ENCODE assay signal across 1 cellular context in the genomic region with DNA sequence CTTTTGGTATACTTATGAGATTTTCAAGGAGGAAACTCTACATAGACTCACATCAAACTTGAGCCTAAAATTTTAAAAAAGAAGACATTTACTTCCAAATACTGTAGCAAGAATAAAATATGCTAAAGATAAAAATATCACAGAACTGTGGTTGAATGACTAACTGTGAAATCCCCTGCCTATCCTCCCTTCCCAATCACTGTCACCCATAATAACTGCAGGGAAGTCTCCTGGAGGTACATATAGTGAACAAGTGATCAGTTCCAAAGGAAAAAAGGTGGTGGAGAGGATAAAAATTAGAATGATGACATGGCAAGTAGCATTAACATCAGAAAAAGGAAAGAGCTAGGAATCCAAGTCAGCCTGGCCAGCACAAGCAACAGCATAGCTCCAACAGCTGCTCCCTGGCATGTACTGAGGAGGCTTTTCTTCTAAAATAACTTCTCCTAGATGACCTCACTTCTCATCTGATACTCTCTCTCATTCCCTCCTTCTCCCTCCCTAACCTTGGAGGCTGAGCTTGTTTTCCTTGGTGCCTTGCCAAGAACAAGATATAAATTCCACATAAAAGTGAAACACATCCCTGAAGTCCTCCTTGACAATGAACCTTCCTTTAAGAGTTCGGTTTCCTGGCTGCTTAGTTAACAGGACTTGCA.
TF ChIP-seq lines count a peak whose summit lies in the region.

No MANE protein-coding gene starts in this region.

TF ChIP-seq in H1, 55 proteins besides CTCF, POLR2A, EP300 and RAD21 (continued from another document):
- TF ChIP-seq, protein P1, sequence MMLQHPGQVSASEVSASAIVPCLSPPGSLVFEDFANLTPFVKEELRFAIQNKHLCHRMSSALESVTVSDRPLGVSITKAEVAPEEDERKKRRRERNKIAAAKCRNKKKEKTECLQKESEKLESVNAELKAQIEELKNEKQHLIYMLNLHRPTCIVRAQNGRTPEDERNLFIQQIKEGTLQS (IDR thresholded peaks at IDR 0.05; ENCODE audit: insufficient read depth, low read depth, low read length), result no peak
- TF ChIP-seq JUN (IDR thresholded peaks at IDR 0.05; ENCODE audit: low read depth, low read length) (no peak), ZNF274 (IDR thresholded peaks at IDR 0.05; ENCODE audit: borderline replicate concordance, extremely low read depth, low read length) (no peak), HDAC2 (IDR thresholded peaks at IDR 0.05; ENCODE audit: borderline replicate concordance in 1 of 2, low read depth in 2 of 2, low read length in 2 of 2) (no peak), YY1 (IDR thresholded peaks at IDR 0.05; ENCODE audit: low read depth, low read length) (no peak), NRF1 (IDR thresholded peaks at IDR 0.05; ENCODE audit: low read depth, low read length) (no peak), BRCA1 (IDR thresholded peaks at IDR 0.05; ENCODE audit: low read depth, low read length) (no peak)
